In the genomic region with DNA sequence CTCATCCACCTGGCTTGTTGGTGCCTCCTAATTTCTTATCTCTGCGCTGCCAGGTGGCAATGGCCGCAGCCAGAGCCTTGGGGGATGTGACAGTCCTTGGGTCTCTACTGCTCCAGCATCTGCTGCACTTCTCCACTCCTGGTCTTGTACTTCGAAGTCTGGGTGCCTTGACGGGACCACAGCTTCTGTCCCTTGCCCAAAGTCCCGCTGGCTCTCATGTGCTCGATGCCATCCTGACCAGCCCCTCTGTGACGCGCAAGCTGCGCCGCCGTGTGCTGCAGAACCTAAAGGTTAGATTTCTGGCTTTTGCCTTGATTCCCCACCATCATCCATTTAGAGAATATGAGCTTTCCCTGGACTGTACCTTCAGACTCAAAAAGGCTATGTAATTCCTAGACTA, we compare ENCODE assay signal across 1 cellular context.
TF ChIP-seq lines count a peak whose summit lies in the region.

No MANE protein-coding gene starts in this region.

TF ChIP-seq in HepG2, 621 proteins besides CTCF, POLR2A, EP300 and RAD21 (continued from another document):
- TF ChIP-seq, protein P1, sequence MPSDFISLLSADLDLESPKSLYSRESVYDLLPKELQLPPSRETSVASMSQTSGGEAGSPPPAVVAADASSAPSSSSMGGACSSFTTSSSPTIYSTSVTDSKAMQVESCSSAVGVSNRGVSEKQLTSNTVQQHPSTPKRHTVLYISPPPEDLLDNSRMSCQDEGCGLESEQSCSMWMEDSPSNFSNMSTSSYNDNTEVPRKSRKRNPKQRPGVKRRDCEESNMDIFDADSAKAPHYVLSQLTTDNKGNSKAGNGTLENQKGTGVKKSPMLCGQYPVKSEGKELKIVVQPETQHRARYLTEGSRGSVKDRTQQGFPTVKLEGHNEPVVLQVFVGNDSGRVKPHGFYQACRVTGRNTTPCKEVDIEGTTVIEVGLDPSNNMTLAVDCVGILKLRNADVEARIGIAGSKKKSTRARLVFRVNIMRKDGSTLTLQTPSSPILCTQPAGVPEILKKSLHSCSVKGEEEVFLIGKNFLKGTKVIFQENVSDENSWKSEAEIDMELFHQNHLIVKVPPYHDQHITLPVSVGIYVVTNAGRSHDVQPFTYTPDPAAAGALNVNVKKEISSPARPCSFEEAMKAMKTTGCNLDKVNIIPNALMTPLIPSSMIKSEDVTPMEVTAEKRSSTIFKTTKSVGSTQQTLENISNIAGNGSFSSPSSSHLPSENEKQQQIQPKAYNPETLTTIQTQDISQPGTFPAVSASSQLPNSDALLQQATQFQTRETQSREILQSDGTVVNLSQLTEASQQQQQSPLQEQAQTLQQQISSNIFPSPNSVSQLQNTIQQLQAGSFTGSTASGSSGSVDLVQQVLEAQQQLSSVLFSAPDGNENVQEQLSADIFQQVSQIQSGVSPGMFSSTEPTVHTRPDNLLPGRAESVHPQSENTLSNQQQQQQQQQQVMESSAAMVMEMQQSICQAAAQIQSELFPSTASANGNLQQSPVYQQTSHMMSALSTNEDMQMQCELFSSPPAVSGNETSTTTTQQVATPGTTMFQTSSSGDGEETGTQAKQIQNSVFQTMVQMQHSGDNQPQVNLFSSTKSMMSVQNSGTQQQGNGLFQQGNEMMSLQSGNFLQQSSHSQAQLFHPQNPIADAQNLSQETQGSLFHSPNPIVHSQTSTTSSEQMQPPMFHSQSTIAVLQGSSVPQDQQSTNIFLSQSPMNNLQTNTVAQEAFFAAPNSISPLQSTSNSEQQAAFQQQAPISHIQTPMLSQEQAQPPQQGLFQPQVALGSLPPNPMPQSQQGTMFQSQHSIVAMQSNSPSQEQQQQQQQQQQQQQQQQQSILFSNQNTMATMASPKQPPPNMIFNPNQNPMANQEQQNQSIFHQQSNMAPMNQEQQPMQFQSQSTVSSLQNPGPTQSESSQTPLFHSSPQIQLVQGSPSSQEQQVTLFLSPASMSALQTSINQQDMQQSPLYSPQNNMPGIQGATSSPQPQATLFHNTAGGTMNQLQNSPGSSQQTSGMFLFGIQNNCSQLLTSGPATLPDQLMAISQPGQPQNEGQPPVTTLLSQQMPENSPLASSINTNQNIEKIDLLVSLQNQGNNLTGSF (CRISPR knock-in tag; IDR thresholded peaks at IDR 0.05): 0 out of 2 replicates have a peak, but pooled peaks have one; percentile 24
- TF ChIP-seq GABPA (IDR thresholded peaks at IDR 0.05; ENCODE audit: low read depth, low read length): no peak
- no peak for TF ChIP-seq GABPA (CRISPR knock-in tag; IDR thresholded peaks at IDR 0.05; ENCODE audit: low read depth)
- TF ChIP-seq, protein P2, sequence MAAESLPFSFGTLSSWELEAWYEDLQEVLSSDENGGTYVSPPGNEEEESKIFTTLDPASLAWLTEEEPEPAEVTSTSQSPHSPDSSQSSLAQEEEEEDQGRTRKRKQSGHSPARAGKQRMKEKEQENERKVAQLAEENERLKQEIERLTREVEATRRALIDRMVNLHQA (CRISPR knock-in tag; IDR thresholded peaks at IDR 0.05): no peak
- TF ChIP-seq, protein P3, sequence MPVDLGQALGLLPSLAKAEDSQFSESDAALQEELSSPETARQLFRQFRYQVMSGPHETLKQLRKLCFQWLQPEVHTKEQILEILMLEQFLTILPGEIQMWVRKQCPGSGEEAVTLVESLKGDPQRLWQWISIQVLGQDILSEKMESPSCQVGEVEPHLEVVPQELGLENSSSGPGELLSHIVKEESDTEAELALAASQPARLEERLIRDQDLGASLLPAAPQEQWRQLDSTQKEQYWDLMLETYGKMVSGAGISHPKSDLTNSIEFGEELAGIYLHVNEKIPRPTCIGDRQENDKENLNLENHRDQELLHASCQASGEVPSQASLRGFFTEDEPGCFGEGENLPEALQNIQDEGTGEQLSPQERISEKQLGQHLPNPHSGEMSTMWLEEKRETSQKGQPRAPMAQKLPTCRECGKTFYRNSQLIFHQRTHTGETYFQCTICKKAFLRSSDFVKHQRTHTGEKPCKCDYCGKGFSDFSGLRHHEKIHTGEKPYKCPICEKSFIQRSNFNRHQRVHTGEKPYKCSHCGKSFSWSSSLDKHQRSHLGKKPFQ (CRISPR knock-in tag; IDR thresholded peaks at IDR 0.05; ENCODE audit: insufficient replicate concordance): no peak
- TF ChIP-seq, protein P4, sequence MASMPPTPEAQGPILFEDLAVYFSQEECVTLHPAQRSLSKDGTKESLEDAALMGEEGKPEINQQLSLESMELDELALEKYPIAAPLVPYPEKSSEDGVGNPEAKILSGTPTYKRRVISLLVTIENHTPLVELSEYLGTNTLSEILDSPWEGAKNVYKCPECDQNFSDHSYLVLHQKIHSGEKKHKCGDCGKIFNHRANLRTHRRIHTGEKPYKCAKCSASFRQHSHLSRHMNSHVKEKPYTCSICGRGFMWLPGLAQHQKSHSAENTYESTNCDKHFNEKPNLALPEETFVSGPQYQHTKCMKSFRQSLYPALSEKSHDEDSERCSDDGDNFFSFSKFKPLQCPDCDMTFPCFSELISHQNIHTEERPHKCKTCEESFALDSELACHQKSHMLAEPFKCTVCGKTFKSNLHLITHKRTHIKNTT (CRISPR knock-in tag; IDR thresholded peaks at IDR 0.05): no peak
- no peak for TF ChIP-seq ZNF841 (CRISPR knock-in tag; IDR thresholded peaks at IDR 0.05; ENCODE audit: borderline replicate concordance)
- no peak for TF ChIP-seq JUNB (CRISPR knock-in tag; IDR thresholded peaks at IDR 0.05; ENCODE audit: borderline replicate concordance)
- TF ChIP-seq CBX1 (IDR thresholded peaks at IDR 0.05; ENCODE audit: low read depth): no peak
- TF ChIP-seq ZKSCAN8 (CRISPR knock-in tag; IDR thresholded peaks at IDR 0.05; ENCODE audit: borderline replicate concordance): no peak
- no peak for TF ChIP-seq U2AF2 (IDR thresholded peaks at IDR 0.05; ENCODE audit: low read depth, low read length)
- TF ChIP-seq MIXL1 (CRISPR knock-in tag; IDR thresholded peaks at IDR 0.05): no peak
- no peak for TF ChIP-seq TRIM24 (CRISPR knock-in tag; IDR thresholded peaks at IDR 0.05)
- TF ChIP-seq, protein P5, sequence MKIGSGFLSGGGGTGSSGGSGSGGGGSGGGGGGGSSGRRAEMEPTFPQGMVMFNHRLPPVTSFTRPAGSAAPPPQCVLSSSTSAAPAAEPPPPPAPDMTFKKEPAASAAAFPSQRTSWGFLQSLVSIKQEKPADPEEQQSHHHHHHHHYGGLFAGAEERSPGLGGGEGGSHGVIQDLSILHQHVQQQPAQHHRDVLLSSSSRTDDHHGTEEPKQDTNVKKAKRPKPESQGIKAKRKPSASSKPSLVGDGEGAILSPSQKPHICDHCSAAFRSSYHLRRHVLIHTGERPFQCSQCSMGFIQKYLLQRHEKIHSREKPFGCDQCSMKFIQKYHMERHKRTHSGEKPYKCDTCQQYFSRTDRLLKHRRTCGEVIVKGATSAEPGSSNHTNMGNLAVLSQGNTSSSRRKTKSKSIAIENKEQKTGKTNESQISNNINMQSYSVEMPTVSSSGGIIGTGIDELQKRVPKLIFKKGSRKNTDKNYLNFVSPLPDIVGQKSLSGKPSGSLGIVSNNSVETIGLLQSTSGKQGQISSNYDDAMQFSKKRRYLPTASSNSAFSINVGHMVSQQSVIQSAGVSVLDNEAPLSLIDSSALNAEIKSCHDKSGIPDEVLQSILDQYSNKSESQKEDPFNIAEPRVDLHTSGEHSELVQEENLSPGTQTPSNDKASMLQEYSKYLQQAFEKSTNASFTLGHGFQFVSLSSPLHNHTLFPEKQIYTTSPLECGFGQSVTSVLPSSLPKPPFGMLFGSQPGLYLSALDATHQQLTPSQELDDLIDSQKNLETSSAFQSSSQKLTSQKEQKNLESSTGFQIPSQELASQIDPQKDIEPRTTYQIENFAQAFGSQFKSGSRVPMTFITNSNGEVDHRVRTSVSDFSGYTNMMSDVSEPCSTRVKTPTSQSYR (CRISPR knock-in tag; IDR thresholded peaks at IDR 0.05; ENCODE audit: borderline replicate concordance): no peak
- TF ChIP-seq ZNF256 (CRISPR knock-in tag; conservative IDR thresholded peaks at IDR 0.05): no peak
- TF ChIP-seq, protein P6, sequence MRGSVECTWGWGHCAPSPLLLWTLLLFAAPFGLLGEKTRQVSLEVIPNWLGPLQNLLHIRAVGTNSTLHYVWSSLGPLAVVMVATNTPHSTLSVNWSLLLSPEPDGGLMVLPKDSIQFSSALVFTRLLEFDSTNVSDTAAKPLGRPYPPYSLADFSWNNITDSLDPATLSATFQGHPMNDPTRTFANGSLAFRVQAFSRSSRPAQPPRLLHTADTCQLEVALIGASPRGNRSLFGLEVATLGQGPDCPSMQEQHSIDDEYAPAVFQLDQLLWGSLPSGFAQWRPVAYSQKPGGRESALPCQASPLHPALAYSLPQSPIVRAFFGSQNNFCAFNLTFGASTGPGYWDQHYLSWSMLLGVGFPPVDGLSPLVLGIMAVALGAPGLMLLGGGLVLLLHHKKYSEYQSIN (CRISPR knock-in tag; IDR thresholded peaks at IDR 0.05; ENCODE audit: borderline replicate concordance): no peak
- TF ChIP-seq, protein P7, sequence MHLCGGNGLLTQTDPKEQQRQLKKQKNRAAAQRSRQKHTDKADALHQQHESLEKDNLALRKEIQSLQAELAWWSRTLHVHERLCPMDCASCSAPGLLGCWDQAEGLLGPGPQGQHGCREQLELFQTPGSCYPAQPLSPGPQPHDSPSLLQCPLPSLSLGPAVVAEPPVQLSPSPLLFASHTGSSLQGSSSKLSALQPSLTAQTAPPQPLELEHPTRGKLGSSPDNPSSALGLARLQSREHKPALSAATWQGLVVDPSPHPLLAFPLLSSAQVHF (CRISPR knock-in tag; IDR thresholded peaks at IDR 0.05): no peak
- TF ChIP-seq TEAD2 (CRISPR knock-in tag; IDR thresholded peaks at IDR 0.05): no peak
- TF ChIP-seq, protein P8, sequence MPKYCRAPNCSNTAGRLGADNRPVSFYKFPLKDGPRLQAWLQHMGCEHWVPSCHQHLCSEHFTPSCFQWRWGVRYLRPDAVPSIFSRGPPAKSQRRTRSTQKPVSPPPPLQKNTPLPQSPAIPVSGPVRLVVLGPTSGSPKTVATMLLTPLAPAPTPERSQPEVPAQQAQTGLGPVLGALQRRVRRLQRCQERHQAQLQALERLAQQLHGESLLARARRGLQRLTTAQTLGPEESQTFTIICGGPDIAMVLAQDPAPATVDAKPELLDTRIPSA (CRISPR knock-in tag; IDR thresholded peaks at IDR 0.05; ENCODE audit: borderline replicate concordance): no peak
- 0 out of 4 replicates have a peak, but pooled peaks of 1 of the 2 experiments have one; percentile 63 for TF ChIP-seq KLF16 (CRISPR knock-in tag; IDR thresholded peaks at IDR 0.05)
- no peak for TF ChIP-seq HES4 (CRISPR knock-in tag; IDR thresholded peaks at IDR 0.05; ENCODE audit: borderline replicate concordance)
- TF ChIP-seq HMG20B (CRISPR knock-in tag; conservative IDR thresholded peaks at IDR 0.05): no peak
- TF ChIP-seq, protein P9, sequence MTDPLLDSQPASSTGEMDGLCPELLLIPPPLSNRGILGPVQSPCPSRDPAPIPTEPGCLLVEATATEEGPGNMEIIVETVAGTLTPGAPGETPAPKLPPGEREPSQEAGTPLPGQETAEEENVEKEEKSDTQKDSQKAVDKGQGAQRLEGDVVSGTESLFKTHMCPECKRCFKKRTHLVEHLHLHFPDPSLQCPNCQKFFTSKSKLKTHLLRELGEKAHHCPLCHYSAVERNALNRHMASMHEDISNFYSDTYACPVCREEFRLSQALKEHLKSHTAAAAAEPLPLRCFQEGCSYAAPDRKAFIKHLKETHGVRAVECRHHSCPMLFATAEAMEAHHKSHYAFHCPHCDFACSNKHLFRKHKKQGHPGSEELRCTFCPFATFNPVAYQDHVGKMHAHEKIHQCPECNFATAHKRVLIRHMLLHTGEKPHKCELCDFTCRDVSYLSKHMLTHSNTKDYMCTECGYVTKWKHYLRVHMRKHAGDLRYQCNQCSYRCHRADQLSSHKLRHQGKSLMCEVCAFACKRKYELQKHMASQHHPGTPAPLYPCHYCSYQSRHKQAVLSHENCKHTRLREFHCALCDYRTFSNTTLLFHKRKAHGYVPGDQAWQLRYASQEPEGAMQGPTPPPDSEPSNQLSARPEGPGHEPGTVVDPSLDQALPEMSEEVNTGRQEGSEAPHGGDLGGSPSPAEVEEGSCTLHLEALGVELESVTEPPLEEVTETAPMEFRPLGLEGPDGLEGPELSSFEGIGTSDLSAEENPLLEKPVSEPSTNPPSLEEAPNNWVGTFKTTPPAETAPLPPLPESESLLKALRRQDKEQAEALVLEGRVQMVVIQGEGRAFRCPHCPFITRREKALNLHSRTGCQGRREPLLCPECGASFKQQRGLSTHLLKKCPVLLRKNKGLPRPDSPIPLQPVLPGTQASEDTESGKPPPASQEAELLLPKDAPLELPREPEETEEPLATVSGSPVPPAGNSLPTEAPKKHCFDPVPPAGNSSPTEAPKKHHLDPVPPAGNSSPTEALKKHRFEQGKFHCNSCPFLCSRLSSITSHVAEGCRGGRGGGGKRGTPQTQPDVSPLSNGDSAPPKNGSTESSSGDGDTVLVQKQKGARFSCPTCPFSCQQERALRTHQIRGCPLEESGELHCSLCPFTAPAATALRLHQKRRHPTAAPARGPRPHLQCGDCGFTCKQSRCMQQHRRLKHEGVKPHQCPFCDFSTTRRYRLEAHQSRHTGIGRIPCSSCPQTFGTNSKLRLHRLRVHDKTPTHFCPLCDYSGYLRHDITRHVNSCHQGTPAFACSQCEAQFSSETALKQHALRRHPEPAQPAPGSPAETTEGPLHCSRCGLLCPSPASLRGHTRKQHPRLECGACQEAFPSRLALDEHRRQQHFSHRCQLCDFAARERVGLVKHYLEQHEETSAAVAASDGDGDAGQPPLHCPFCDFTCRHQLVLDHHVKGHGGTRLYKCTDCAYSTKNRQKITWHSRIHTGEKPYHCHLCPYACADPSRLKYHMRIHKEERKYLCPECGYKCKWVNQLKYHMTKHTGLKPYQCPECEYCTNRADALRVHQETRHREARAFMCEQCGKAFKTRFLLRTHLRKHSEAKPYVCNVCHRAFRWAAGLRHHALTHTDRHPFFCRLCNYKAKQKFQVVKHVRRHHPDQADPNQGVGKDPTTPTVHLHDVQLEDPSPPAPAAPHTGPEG (CRISPR knock-in tag; IDR thresholded peaks at IDR 0.05): no peak
- no peak for TF ChIP-seq ZNF709 (CRISPR knock-in tag; IDR thresholded peaks at IDR 0.05)
- TF ChIP-seq GABPB1 (CRISPR knock-in tag; IDR thresholded peaks at IDR 0.05): 0 out of 2 replicates have a peak, but pooled peaks have one; percentile 6
- no peak for TF ChIP-seq DNMT1 (CRISPR knock-in tag; IDR thresholded peaks at IDR 0.05)
- no peak for TF ChIP-seq ZNF567 (CRISPR knock-in tag; IDR thresholded peaks at IDR 0.05; ENCODE audit: borderline replicate concordance)
- TF ChIP-seq RFX5 (IDR thresholded peaks at IDR 0.05; ENCODE audit: low read depth, low read length): no peak
- no peak for TF ChIP-seq SP4 (CRISPR knock-in tag; IDR thresholded peaks at IDR 0.05)
- TF ChIP-seq, protein P10, sequence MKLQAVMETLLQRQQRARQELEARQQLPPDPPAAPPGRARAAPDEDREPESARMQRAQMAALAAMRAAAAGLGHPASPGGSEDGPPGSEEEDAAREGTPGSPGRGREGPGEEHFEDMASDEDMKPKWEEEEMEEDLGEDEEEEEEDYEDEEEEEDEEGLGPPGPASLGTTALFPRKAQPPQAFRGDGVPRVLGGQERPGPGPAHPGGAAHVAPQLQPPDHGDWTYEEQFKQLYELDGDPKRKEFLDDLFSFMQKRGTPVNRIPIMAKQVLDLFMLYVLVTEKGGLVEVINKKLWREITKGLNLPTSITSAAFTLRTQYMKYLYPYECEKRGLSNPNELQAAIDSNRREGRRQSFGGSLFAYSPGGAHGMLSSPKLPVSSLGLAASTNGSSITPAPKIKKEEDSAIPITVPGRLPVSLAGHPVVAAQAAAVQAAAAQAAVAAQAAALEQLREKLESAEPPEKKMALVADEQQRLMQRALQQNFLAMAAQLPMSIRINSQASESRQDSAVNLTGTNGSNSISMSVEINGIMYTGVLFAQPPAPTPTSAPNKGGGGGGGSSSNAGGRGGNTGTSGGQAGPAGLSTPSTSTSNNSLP (IDR thresholded peaks at IDR 0.05; ENCODE audit: low read depth, low read length): no peak
- peak; percentile 79 for TF ChIP-seq AGO2 (optimal IDR thresholded peaks at IDR 0.05; ENCODE audit: low read depth, low read length)
- no peak for TF ChIP-seq RFX3 (CRISPR knock-in tag; IDR thresholded peaks at IDR 0.05)
- TF ChIP-seq ZNF354B (CRISPR knock-in tag; IDR thresholded peaks at IDR 0.05): no peak
- TF ChIP-seq MED1 (CRISPR knock-in tag; IDR thresholded peaks at IDR 0.05): no peak
